In genomic region chr2:11168488-11168887, GRCh38 we compare ENCODE assay signal across 17 cellular contexts. TPM values are rescaled to one million over a fixed set of nuclear protein-coding genes. Genes with fewer than 3 reads are reported as not detected.
DNase-seq lines count a peak whose midpoint lies in the region; ATAC-seq and TF ChIP-seq lines count a peak whose summit lies in the region.
"Had no signal": no experiment of that assay in that cellular context is flagged by ENCODE, and none has a peak within 500 bp of the region (broad histone marks: within the 10 kb centered on the region; RNA-seq: fewer than 3 reads in every experiment).

No MANE protein-coding gene starts in this region.

- no peak overlapping the region for H2AK5ac ChIP-seq in IMR-90 (ENCODE audit: low read depth, low read length)

- POLR2A ChIA-PET in IMR-90 (lab: Charles Lee; ENCODE audit: unreplicated experiment) = no interaction called here

- TF ChIP-seq CTCF in IMR-90 (conservative IDR thresholded peaks at IDR 0.05; ENCODE audit: low read depth, low read length) = no peak

- H4K91ac ChIP-seq in IMR-90 (ENCODE audit: insufficient read depth, low read depth, low read length) = no peak overlapping the region

- no peaks in the 10 kb centered on the region for H3K27me3 ChIP-seq in IMR-90 (ENCODE audit: control insufficient read depth, insufficient read depth, low read length)

- H3K4me1 ChIP-seq in IMR-90 (ENCODE audit: control insufficient read depth, insufficient read depth, low read length) = peaks cover 2% of the 10 kb centered on the region; the same call in 1 of the 2 replicates
- H3K4me1 ChIP-seq: HAP-1 had no signal

- H3K9me3 Mint-ChIP-seq in stimulated activated effector memory CD8-positive, alpha-beta T cell treated with anti-CD3 and anti-CD28 coated beads, Interleukin-12 subunit alpha, Interleukin-12 subunit beta, amount 100 ng/mL, for 72 hours = no peaks in the 10 kb centered on the region
- H3K9me3 Mint-ChIP-seq in activated T-helper 1 cell treated with anti-CD3 and anti-CD28 coated beads, Interleukin-12 subunit alpha, Interleukin-12 subunit beta, Interleukin-2, Interleukin-4 antibody, amounts not matched to agents 30 ng/mL and 10 ng/mL and 1 ng/mL, durations not matched to agents 14 hours and 24 hours and 36 hours = no peaks in the 10 kb centered on the region
- H3K9me3 Mint-ChIP-seq: CD8-positive, alpha-beta memory T cell had no signal

- H2BK120ac ChIP-seq in IMR-90 (ENCODE audit: low read depth, low read length) = no peak overlapping the region

- H3K4me1 Mint-ChIP-seq in stimulated activated effector memory CD8-positive, alpha-beta T cell treated with anti-CD3 and anti-CD28 coated beads, Interleukin-12 subunit alpha, Interleukin-12 subunit beta, amount 100 ng/mL, for 72 hours = no peaks in the 10 kb centered on the region
- H3K4me1 Mint-ChIP-seq in activated T-helper 1 cell treated with anti-CD3 and anti-CD28 coated beads, Interleukin-12 subunit alpha, Interleukin-12 subunit beta, Interleukin-2, Interleukin-4 antibody, amounts not matched to agents 30 ng/mL and 10 ng/mL and 1 ng/mL, durations not matched to agents 14 hours and 24 hours and 36 hours (ENCODE audit: low read depth) = no peaks in the 10 kb centered on the region

- no peak overlapping the region for H2AK9ac ChIP-seq in IMR-90 (replicated peaks; ENCODE audit: low read depth, low read length, poor library complexity)

- CTCF ChIA-PET in IMR-90 (lab: Yijun Ruan, JAX) = interaction anchor here (0.6 kb wide), 1 partner anchor 1240 kb away, joined by 3 read pairs; no protein-coding TSS in a partner anchor

- no peak overlapping the region for H3K23ac ChIP-seq in IMR-90 (ENCODE audit: low read depth, low read length)

- H3K79me1 ChIP-seq in IMR-90 (ENCODE audit: low read depth in 1 of 2, low read length in 2 of 2) = no peaks in the 10 kb centered on the region

- no peak overlapping the region for H2AFZ ChIP-seq in IMR-90 (replicated peaks; ENCODE audit: low read length, poor library complexity)
- H2AFZ ChIP-seq: PC-9 had no signal

- no peaks in the 10 kb centered on the region for H3K36me3 ChIP-seq in IMR-90 (ENCODE audit: control insufficient read depth, insufficient read depth, low read length)
- H3K36me3 ChIP-seq: HAP-1 had no signal

- DNase-seq in IMR-90 (no peak), SKM-1 treated with dmso at 0.1 percent for 144 hours (lab: John Stamatoyannopoulos, UW; ENCODE audit: unreplicated experiment) (peak; percentile 75), islet precursor cell (peak; percentile 66), HT-29 (ENCODE audit: low spot score) (no peak)
- peak in 1 of 2 donors; percentile 42 for DNase-seq in stimulated activated effector memory CD8-positive, alpha-beta T cell treated with anti-CD3 and anti-CD28 coated beads, Interleukin-12 subunit alpha, Interleukin-12 subunit beta, amount 100 ng/mL, for 72 hours (ENCODE audit: low spot score in 2 of 2)
- no peak for DNase-seq in activated T-helper 1 cell treated with anti-CD3 and anti-CD28 coated beads, Interleukin-12 subunit alpha, Interleukin-12 subunit beta, Interleukin-2, Interleukin-4 antibody, amounts not matched to agents 30 ng/mL and 10 ng/mL and 1 ng/mL, durations not matched to agents 14 hours and 24 hours and 36 hours (ENCODE audit: low spot score)
- DNase-seq: CD8-positive, alpha-beta memory T cell; DND-41; NCI-H1048; NCI-H146; NCI-H446; NCI-H748 treated with DMSO at 0.1 percent for 48 hours had no signal

- no peaks in the 10 kb centered on the region for H3K9me3 ChIP-seq in IMR-90 (ENCODE audit: control insufficient read depth, insufficient read depth, low read length)
- H3K9me3 ChIP-seq: HAP-1 had no signal

- dilution Hi-C loops in IMR-90 (cut with HindIII; ENCODE audit: low sequenced_read_pairs, unreplicated experiment) = no loop called here

- no peak overlapping the region for H3K4me2 ChIP-seq in IMR-90 (ENCODE audit: low read depth, low read length)

- H3K36me3 Mint-ChIP-seq in stimulated activated effector memory CD8-positive, alpha-beta T cell treated with anti-CD3 and anti-CD28 coated beads, Interleukin-12 subunit alpha, Interleukin-12 subunit beta, amount 100 ng/mL, for 72 hours = no peaks in the 10 kb centered on the region
- no peaks in the 10 kb centered on the region for H3K36me3 Mint-ChIP-seq in activated T-helper 1 cell treated with anti-CD3 and anti-CD28 coated beads, Interleukin-12 subunit alpha, Interleukin-12 subunit beta, Interleukin-2, Interleukin-4 antibody, amounts not matched to agents 30 ng/mL and 10 ng/mL and 1 ng/mL, durations not matched to agents 14 hours and 24 hours and 36 hours (ENCODE audit: low read depth)

- no peaks in the 10 kb centered on the region for H4K20me1 ChIP-seq in IMR-90 (ENCODE audit: insufficient read depth, low read length)

- peak overlapping the region; percentile 80 for H3K27ac Mint-ChIP-seq in stimulated activated effector memory CD8-positive, alpha-beta T cell treated with anti-CD3 and anti-CD28 coated beads, Interleukin-12 subunit alpha, Interleukin-12 subunit beta, amount 100 ng/mL, for 72 hours
- no peak overlapping the region for H3K27ac Mint-ChIP-seq in activated T-helper 1 cell treated with anti-CD3 and anti-CD28 coated beads, Interleukin-12 subunit alpha, Interleukin-12 subunit beta, Interleukin-2, Interleukin-4 antibody, amounts not matched to agents 30 ng/mL and 10 ng/mL and 1 ng/mL, durations not matched to agents 14 hours and 24 hours and 36 hours
- H3K27ac Mint-ChIP-seq: CD8-positive, alpha-beta memory T cell had no signal

- H3K18ac ChIP-seq in IMR-90 (ENCODE audit: low read depth, low read length) = no peak overlapping the region

- no peak overlapping the region for H3K4me3 ChIP-seq in IMR-90 (ENCODE audit: insufficient read depth, low read depth, low read length)
- H3K4me3 ChIP-seq: HAP-1, PC-9, SK-N-MC had no signal

- H3K27me3 Mint-ChIP-seq in activated T-helper 1 cell treated with anti-CD3 and anti-CD28 coated beads, Interleukin-12 subunit alpha, Interleukin-12 subunit beta, Interleukin-2, Interleukin-4 antibody, amounts not matched to agents 30 ng/mL and 10 ng/mL and 1 ng/mL, durations not matched to agents 14 hours and 24 hours and 36 hours (ENCODE audit: insufficient read depth) = no peaks in the 10 kb centered on the region

- H3K27ac ChIP-seq in IMR-90 (ENCODE audit: insufficient read depth, low read length) = no peak overlapping the region
- H3K27ac ChIP-seq: PC-9, SK-N-MC had no signal

- WGBS in IMR-90 (ENCODE audit: extremely low coverage in 2 of 2, insufficient read length in 1 of 2), 2 experiments = 86% methylated on average over 7 of the region's 9 CpGs; no CpG with 5 or more reads in 1 of the 2 experiments

- no peak overlapping the region for H4K8ac ChIP-seq in IMR-90 (ENCODE audit: low read depth in 2 of 2, low read length in 2 of 2)

- no TSS peak for BruUV-seq in IMR-90 (replicated peaks; lab: Mats Ljungman, UMichigan)

- no peak overlapping the region for H2BK20ac ChIP-seq in IMR-90 (ENCODE audit: low read depth, low read length)

- H3K56ac ChIP-seq in IMR-90 (ENCODE audit: extremely low read depth, insufficient read depth, low read length) = no peak overlapping the region

- H3K9me1 ChIP-seq in IMR-90 (ENCODE audit: insufficient read depth, low read length) = peaks cover 9% of the 10 kb centered on the region

- no peak overlapping the region for H2BK5ac ChIP-seq in IMR-90 (ENCODE audit: low read depth, low read length, poor library complexity, severe bottlenecking)

- no peak for ATAC-seq in IMR-90 (ENCODE audit: low read depth)
- no peak for ATAC-seq in stimulated activated effector memory CD8-positive, alpha-beta T cell treated with anti-CD3 and anti-CD28 coated beads, Interleukin-12 subunit alpha, Interleukin-12 subunit beta, amount 100 ng/mL, for 72 hours
- ATAC-seq in GM21423 (IDR thresholded peaks at IDR 0.05; ENCODE audit: unreplicated experiment) = no peak
- ATAC-seq: Right ventricle myocardium inferior had no signal

- intact Hi-C loops in IMR-90 (cut with micrococcal nuclease) = no loop called here
- intact Hi-C loops in activated T-helper 1 cell treated with anti-CD3 and anti-CD28 coated beads, Interleukin-12 subunit alpha, Interleukin-12 subunit beta, Interleukin-2, Interleukin-4 antibody, amounts not matched to agents 30 ng/mL and 10 ng/mL and 1 ng/mL, durations not matched to agents 14 hours and 24 hours and 36 hours (cut with micrococcal nuclease) = no loop called here

- in situ Hi-C loops in IMR-90 (cut with MboI; ENCODE audit: low sequenced_read_pairs) = no loop called here

- TF ChIP-seq POLR2A in IMR-90 (IDR thresholded peaks at IDR 0.05; ENCODE audit: low read depth, low read length) = no peak

- H3K4me3 Mint-ChIP-seq in stimulated activated effector memory CD8-positive, alpha-beta T cell treated with anti-CD3 and anti-CD28 coated beads, Interleukin-12 subunit alpha, Interleukin-12 subunit beta, amount 100 ng/mL, for 72 hours = no peak overlapping the region
- H3K4me3 Mint-ChIP-seq in activated T-helper 1 cell treated with anti-CD3 and anti-CD28 coated beads, Interleukin-12 subunit alpha, Interleukin-12 subunit beta, Interleukin-2, Interleukin-4 antibody, amounts not matched to agents 30 ng/mL and 10 ng/mL and 1 ng/mL, durations not matched to agents 14 hours and 24 hours and 36 hours = no peak overlapping the region
- H3K4me3 Mint-ChIP-seq: CD8-positive, alpha-beta memory T cell had no signal

- no peak for TF ChIP-seq RAD21 in IMR-90 (IDR thresholded peaks at IDR 0.05; ENCODE audit: low read length)

- no peak overlapping the region for H3K9ac ChIP-seq in IMR-90 (ENCODE audit: low read depth, low read length)

- H3K4ac ChIP-seq in IMR-90 (ENCODE audit: low read depth, low read length) = no peak overlapping the region

- H4K5ac ChIP-seq in IMR-90 (ENCODE audit: low read depth, low read length) = no peak overlapping the region

- no peak overlapping the region for H2BK15ac ChIP-seq in IMR-90 (ENCODE audit: low read depth, low read length)

- no peak overlapping the region for H3K14ac ChIP-seq in IMR-90 (replicated peaks; ENCODE audit: low read depth, low read length)

TF ChIP-seq in IMR-90, 13 proteins besides CTCF, POLR2A, EP300 and RAD21:
- TF ChIP-seq CEBPB (IDR thresholded peaks at IDR 0.05; ENCODE audit: low read depth, low read length) (peak; percentile 31; the same call in 1 of the 2 replicates), MXI1 (IDR thresholded peaks at IDR 0.05; ENCODE audit: borderline replicate concordance, low read depth, low read length) (no peak)
TF ChIP-seq in IMR-90: peak in this region for 1.

RNA-seq across cellular contexts. Expression of gene SLC66A3, which starts 13.2 kb away (rescaled TPM):
- total RNA-seq in IMR-90 (2012; rRNA removed) = 18.1 and 18.9 TPM in 2 replicates
- 25.2 and 27.0 TPM in 2 replicates for polyA plus RNA-seq in IMR-90 (2012; rRNA removed)
- polyA plus RNA-seq in IMR-90 (2012; cell fraction: cytosol; rRNA removed) = 11.2 and 30.6 TPM in 2 replicates
- 14.2 and 15.3 TPM in 2 replicates for polyA plus RNA-seq in IMR-90 (2012; cell fraction: nucleus; rRNA removed; ENCODE audit: low replicate concordance)
- 7.2 and 7.9 TPM in 2 replicates for total RNA-seq in activated T-helper 1 cell treated with anti-CD3 and anti-CD28 coated beads, Interleukin-12 subunit alpha, Interleukin-12 subunit beta, Interleukin-2, Interleukin-4 antibody, amounts not matched to agents 30 ng/mL and 10 ng/mL and 1 ng/mL, durations not matched to agents 14 hours and 24 hours and 36 hours
- 16.7 and 28.2 TPM in 2 replicates for total RNA-seq in HT-29 (2014; rRNA removed; shearing (Covaris generic))

Comparison
In these comparisons a context has a peak if more than half of its experiments do, and no peak if none do; other contexts are left out.
1. DNase-seq: peak in SKM-1 treated with dmso at 0.1 percent for 144 hours (single experiment) and islet precursor cell (single experiment); none in IMR-90 (single experiment), activated T-helper 1 cell treated with anti-CD3 and anti-CD28 coated beads, Interleukin-12 subunit alpha, Interleukin-12 subunit beta, Interleukin-2, Interleukin-4 antibody, amounts not matched to agents 30 ng/mL and 10 ng/mL and 1 ng/mL, durations not matched to agents 14 hours and 24 hours and 36 hours (single experiment) and HT-29 (single experiment).